In the genomic region with DNA sequence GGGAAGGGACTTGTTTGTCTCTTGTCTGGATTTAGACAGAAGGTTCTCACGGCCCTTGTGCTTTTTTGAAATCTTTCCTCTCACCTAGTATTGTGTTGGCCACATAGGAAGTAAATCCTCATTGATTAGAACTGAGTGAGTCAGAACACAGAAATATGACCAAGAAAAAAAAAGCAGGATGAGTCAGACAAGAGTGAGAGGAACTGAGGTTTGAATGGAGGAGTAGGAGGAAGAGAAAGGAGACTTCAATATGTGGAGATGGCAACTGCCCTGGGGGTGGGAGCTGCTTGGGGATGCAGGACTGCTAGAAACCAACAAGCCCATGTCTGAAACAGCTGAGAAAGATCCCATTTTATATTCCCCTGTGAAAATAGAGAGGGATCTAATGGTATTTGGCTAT, we compare ENCODE assay signal across 10 cellular contexts.
DNase-seq lines count a peak whose midpoint lies in the region; ATAC-seq and TF ChIP-seq lines count a peak whose summit lies in the region.
"Had no signal": no experiment of that assay in that cellular context is flagged by ENCODE, and none has a peak within 500 bp of the region (broad histone marks: within the 10 kb centered on the region; RNA-seq: fewer than 3 reads in every experiment).

No MANE protein-coding gene starts in this region.

- no peak overlapping the region for H3K23ac ChIP-seq in IMR-90 (ENCODE audit: low read depth, low read length)
- H3K23ac ChIP-seq in mesenchymal stem cell (ENCODE audit: low read length in 2 of 2): no peak overlapping the region

- no peaks in the 10 kb centered on the region for H4K20me1 ChIP-seq in IMR-90 (ENCODE audit: insufficient read depth, low read length)

- ATAC-seq in IMR-90 (ENCODE audit: low read depth) (peak; percentile 82), lower lobe of right lung (no peak)

- no peak overlapping the region for H4K91ac ChIP-seq in IMR-90 (ENCODE audit: insufficient read depth, low read depth, low read length)
- no peak overlapping the region for H4K91ac ChIP-seq in mesenchymal stem cell (ENCODE audit: low read length)

- no peak overlapping the region for H3K18ac ChIP-seq in IMR-90 (ENCODE audit: low read depth, low read length)
- H3K18ac ChIP-seq in mesenchymal stem cell (ENCODE audit: low read depth in 1 of 2, low read length in 2 of 2): no peak overlapping the region

- no peak overlapping the region for H2BK12ac ChIP-seq in mesenchymal stem cell (ENCODE audit: low read length in 2 of 2)

- no peaks in the 10 kb centered on the region for H3K36me3 ChIP-seq in IMR-90 (ENCODE audit: control insufficient read depth, insufficient read depth, low read length)
- no peaks in the 10 kb centered on the region for H3K36me3 ChIP-seq in mesenchymal stem cell (ENCODE audit: control insufficient read depth in 1 of 2, insufficient read depth in 2 of 2, low read depth in 1 of 2, low read length in 2 of 2)
- H3K36me3 ChIP-seq in lower lobe of right lung: no peaks in the 10 kb centered on the region

- H2AFZ ChIP-seq in IMR-90 (replicated peaks; ENCODE audit: low read length, poor library complexity): no peak overlapping the region
- no peak overlapping the region for H2AFZ ChIP-seq in mesenchymal stem cell (ENCODE audit: low read depth, low read length)

- CTCF ChIA-PET in IMR-90 (lab: Yijun Ruan, JAX): no interaction called here

- H3K4me3 ChIP-seq in IMR-90 (ENCODE audit: insufficient read depth, low read depth, low read length) (no peak overlapping the region), astrocyte of the cerebellum (ENCODE audit: low read depth, low read length) (no peak overlapping the region), mesenchymal stem cell (ENCODE audit: insufficient read depth in 1 of 2, low read depth in 1 of 2, low read length in 2 of 2) (peak overlapping the region in 1 of 2 experiments; percentile 45), lower lobe of right lung (no peak overlapping the region)

- no peak for TF ChIP-seq POLR2A in IMR-90 (IDR thresholded peaks at IDR 0.05; ENCODE audit: low read depth, low read length)

- dilution Hi-C loops in IMR-90 (cut with HindIII; ENCODE audit: low sequenced_read_pairs, unreplicated experiment): no loop called here

- no peaks in the 10 kb centered on the region for H3K9me1 ChIP-seq in IMR-90 (ENCODE audit: insufficient read depth, low read length)

- H3K4ac ChIP-seq in IMR-90 (ENCODE audit: low read depth, low read length): no peak overlapping the region
- H3K4ac ChIP-seq in mesenchymal stem cell (ENCODE audit: low read depth in 1 of 2, low read length in 2 of 2): no peak overlapping the region

- H3K14ac ChIP-seq in IMR-90 (replicated peaks; ENCODE audit: low read depth, low read length) (no peak overlapping the region), mesenchymal stem cell (ENCODE audit: low read length in 2 of 2) (no peak overlapping the region)

- H3K9ac ChIP-seq in IMR-90 (ENCODE audit: low read depth, low read length) (no peak overlapping the region), mesenchymal stem cell (ENCODE audit: low read length) (peak overlapping the region; percentile 44)

- no peaks in the 10 kb centered on the region for H3K27me3 ChIP-seq in IMR-90 (ENCODE audit: control insufficient read depth, insufficient read depth, low read length)
- H3K27me3 ChIP-seq in mesenchymal stem cell (ENCODE audit: control insufficient read depth in 1 of 2, insufficient read depth in 1 of 2, low read length in 2 of 2): peaks cover 0 to 3% of the 10 kb centered on the region in 2 experiments
- no peaks in the 10 kb centered on the region for H3K27me3 ChIP-seq in lower lobe of right lung (ENCODE audit: low read depth)

- H3K4me2 ChIP-seq in IMR-90 (ENCODE audit: low read depth, low read length) (no peak overlapping the region), mesenchymal stem cell (ENCODE audit: low read length, poor library complexity, severe bottlenecking) (no peak overlapping the region)

- H3K4me1 ChIP-seq in IMR-90 (ENCODE audit: control insufficient read depth, insufficient read depth, low read length) (peaks cover 1% of the 10 kb centered on the region; the same call in 1 of the 2 replicates), mesenchymal stem cell (ENCODE audit: control insufficient read depth, insufficient read depth, low read depth, low read length) (peaks cover 2% of the 10 kb centered on the region), lower lobe of right lung (no peaks in the 10 kb centered on the region)

- POLR2A ChIA-PET in IMR-90 (lab: Charles Lee; ENCODE audit: unreplicated experiment): no interaction called here

- H2BK5ac ChIP-seq in IMR-90 (ENCODE audit: low read depth, low read length, poor library complexity, severe bottlenecking) (no peak overlapping the region), mesenchymal stem cell (ENCODE audit: low read depth, low read length, poor library complexity, severe bottlenecking) (no peak overlapping the region)

- no peak overlapping the region for H4K5ac ChIP-seq in IMR-90 (ENCODE audit: low read depth, low read length)

- H2AK9ac ChIP-seq in IMR-90 (replicated peaks; ENCODE audit: low read depth, low read length, poor library complexity): peak overlapping the region; percentile 34

- H2BK120ac ChIP-seq in IMR-90 (ENCODE audit: low read depth, low read length) (no peak overlapping the region; the same call in 1 of the 2 replicates), mesenchymal stem cell (ENCODE audit: low read depth, low read length) (no peak overlapping the region)

- H3K9me3 ChIP-seq in IMR-90 (ENCODE audit: control insufficient read depth, insufficient read depth, low read length) (no peaks in the 10 kb centered on the region), mesenchymal stem cell (ENCODE audit: control insufficient read depth, low read length) (no peaks in the 10 kb centered on the region), lower lobe of right lung (no peaks in the 10 kb centered on the region)

- in situ Hi-C loops in IMR-90 (cut with MboI; ENCODE audit: low sequenced_read_pairs): no loop called here
- in situ Hi-C loops in astrocyte of the cerebellum (cut with HindIII; ENCODE audit: low sequenced_read_pairs): no loop called here

- H2AK5ac ChIP-seq in IMR-90 (ENCODE audit: low read depth, low read length) (no peak overlapping the region), mesenchymal stem cell (ENCODE audit: low read length, severe bottlenecking) (no peak overlapping the region)

- intact Hi-C loops in IMR-90 (cut with micrococcal nuclease) (loop anchor here (10.0 kb wide), 1 partner anchor 344 kb away; no protein-coding TSS in a partner anchor), lower lobe of right lung (cut with DNase I) (no loop called here)

- no TSS peak for BruUV-seq in IMR-90 (replicated peaks; lab: Mats Ljungman, UMichigan)

- H3K56ac ChIP-seq in IMR-90 (ENCODE audit: extremely low read depth, insufficient read depth, low read length): no peak overlapping the region

- TF ChIP-seq CTCF in IMR-90 (conservative IDR thresholded peaks at IDR 0.05; ENCODE audit: low read depth, low read length) (no peak), astrocyte of the cerebellum (IDR thresholded peaks at IDR 0.05; ENCODE audit: low read depth, low read length, missing control alignments) (no peak), lower lobe of right lung (IDR thresholded peaks at IDR 0.05) (no peak)

- no peak overlapping the region for H4K8ac ChIP-seq in IMR-90 (ENCODE audit: low read depth in 2 of 2, low read length in 2 of 2)
- no peak overlapping the region for H4K8ac ChIP-seq in mesenchymal stem cell (ENCODE audit: low read length)

- DNase-seq in EH (ENCODE audit: low read depth) (peak; percentile 75), IMR-90 (peak; percentile 78), astrocyte of the cerebellum (ENCODE audit: low read depth) (peak; percentile 32), mesenchymal stem cell (peak; percentile 64), NCI-H2081 (lab: John Stamatoyannopoulos, UW) (no peak), lower lobe of right lung (no peak)
- DNase-seq in activated CD4-positive, CD25-positive, alpha-beta regulatory T cell treated with anti-CD3 and anti-CD28 coated beads, Interleukin-2, amount 50 U/mL, for 72 hours: no peak
- DNase-seq in central memory CD4-positive, alpha-beta T cell: no peak
- DNase-seq: activated T-cell treated with anti-CD3 and anti-CD28 coated beads, Interleukin-2, amount 50 U/mL, for 24 hours; DND-41 had no signal

- H3K79me1 ChIP-seq in IMR-90 (ENCODE audit: low read depth in 1 of 2, low read length in 2 of 2) (no peaks in the 10 kb centered on the region), mesenchymal stem cell (replicated peaks; ENCODE audit: low read length, poor library complexity, severe bottlenecking) (no peaks in the 10 kb centered on the region)

- H3K27ac ChIP-seq in IMR-90 (ENCODE audit: insufficient read depth, low read length) (no peak overlapping the region), mesenchymal stem cell (ENCODE audit: low read length, poor library complexity, severe bottlenecking) (no peak overlapping the region), lower lobe of right lung (no peak overlapping the region)

- H2BK20ac ChIP-seq in IMR-90 (ENCODE audit: low read depth, low read length): no peak overlapping the region

- WGBS in IMR-90 (ENCODE audit: extremely low coverage in 2 of 2, insufficient read length in 1 of 2), 2 experiments: no CpG with 5 or more reads among the region's 1 CpG
- WGBS in mesenchymal stem cell: no CpG with 5 or more reads among the region's 1 CpG

- no peak overlapping the region for H2BK15ac ChIP-seq in IMR-90 (ENCODE audit: low read depth, low read length)
- H2BK15ac ChIP-seq in mesenchymal stem cell (ENCODE audit: low read depth, poor library complexity, severe bottlenecking): no peak overlapping the region

- no peak for TF ChIP-seq RAD21 in IMR-90 (IDR thresholded peaks at IDR 0.05; ENCODE audit: low read length)

TF ChIP-seq in IMR-90, 13 proteins besides CTCF, POLR2A, EP300 and RAD21:
- TF ChIP-seq CEBPB (IDR thresholded peaks at IDR 0.05; ENCODE audit: low read depth, low read length): no peak
- TF ChIP-seq FOS (IDR thresholded peaks at IDR 0.05; ENCODE audit: low read depth, low read length): peak; percentile 75
- no peak for TF ChIP-seq MXI1 (IDR thresholded peaks at IDR 0.05; ENCODE audit: borderline replicate concordance, low read depth, low read length)
- no peak for TF ChIP-seq CHD1 (IDR thresholded peaks at IDR 0.05; ENCODE audit: low read depth, low read length)

Comparison
In these comparisons a context has a peak if more than half of its experiments do, and no peak if none do; other contexts are left out.
1. DNase-seq: peak in EH (single experiment), IMR-90 (single experiment), astrocyte of the cerebellum (single experiment) and mesenchymal stem cell (single experiment); none in NCI-H2081 (0 of 2), activated CD4-positive, CD25-positive, alpha-beta regulatory T cell treated with anti-CD3 and anti-CD28 coated beads, Interleukin-2, amount 50 U/mL, for 72 hours (single experiment), central memory CD4-positive, alpha-beta T cell (single experiment) and lower lobe of right lung (single experiment).